8 cellular contexts compared by ENCODE assay signal in genomic region chr18:30889582-30890301, GRCh38.
A peak's percentile ranks its signal among the peaks of the same experiment; 100 is the strongest.
DNase-seq lines count a peak whose midpoint lies in the region; ATAC-seq and TF ChIP-seq lines count a peak whose summit lies in the region.

No MANE protein-coding gene starts in this region.

- DNase-seq in NCI-H1105 treated with DMSO at 0.1 percent for 48 hours (lab: John Stamatoyannopoulos, UW) = peak; percentile 51
- no peak for DNase-seq in NCI-H1105 (lab: John Stamatoyannopoulos, UW)
- peak; percentile 33 for DNase-seq in fibroblast of pulmonary artery (ENCODE audit: low read depth)
- peak; percentile 36 for DNase-seq in retina
- no peak for DNase-seq in stimulated activated naive B cell treated with anti-CD40 and anti-IgM and Interleukin-4, amounts not matched to agents 10 μg/mL and 1 μg/mL and 100 μg/mL, for 72 hours
- DNase-seq in NK-92 (lab: John Stamatoyannopoulos, UW; ENCODE audit: unreplicated experiment) = no peak
- no peak for DNase-seq in GM20000 (ENCODE audit: low spot score)

- no peak overlapping the region for H3K4me3 Mint-ChIP-seq in stimulated activated naive B cell treated with anti-CD40 and anti-IgM and Interleukin-4, amounts not matched to agents 10 μg/mL and 1 μg/mL and 100 μg/mL, for 72 hours

- H4K20me1 ChIP-seq in OCI-LY3 (ENCODE audit: insufficient read depth, low read length) = no peaks in the 10 kb centered on the region

- ATAC-seq in stimulated activated naive B cell treated with anti-CD40 and anti-IgM and Interleukin-4, amounts not matched to agents 10 μg/mL and 1 μg/mL and 100 μg/mL, for 72 hours (replicated peaks) = no peak

- no peaks in the 10 kb centered on the region for H3K9me3 Mint-ChIP-seq in stimulated activated naive B cell treated with anti-CD40 and anti-IgM and Interleukin-4, amounts not matched to agents 10 μg/mL and 1 μg/mL and 100 μg/mL, for 72 hours

- TF ChIP-seq CTCF in OCI-LY3 (IDR thresholded peaks at IDR 0.05; ENCODE audit: low read depth, low read length) (peak; percentile 74), fibroblast of pulmonary artery (IDR thresholded peaks at IDR 0.05; ENCODE audit: low read length, missing control alignments) (peak; percentile 26), GM20000 (IDR thresholded peaks at IDR 0.05; ENCODE audit: extremely low read depth, missing control alignments) (no peak)

- no peaks in the 10 kb centered on the region for H3K36me3 ChIP-seq in OCI-LY3 (replicated peaks; ENCODE audit: low read depth, low read length)

- H3K27me3 Mint-ChIP-seq in stimulated activated naive B cell treated with anti-CD40 and anti-IgM and Interleukin-4, amounts not matched to agents 10 μg/mL and 1 μg/mL and 100 μg/mL, for 72 hours = no peaks in the 10 kb centered on the region

- no peak overlapping the region for H3K27ac Mint-ChIP-seq in stimulated activated naive B cell treated with anti-CD40 and anti-IgM and Interleukin-4, amounts not matched to agents 10 μg/mL and 1 μg/mL and 100 μg/mL, for 72 hours

- H3K27me3 ChIP-seq in OCI-LY3 (ENCODE audit: low read depth, low read length) = peaks cover 6% of the 10 kb centered on the region; the same call in 1 of the 2 replicates

- no peaks in the 10 kb centered on the region for H3K36me3 Mint-ChIP-seq in stimulated activated naive B cell treated with anti-CD40 and anti-IgM and Interleukin-4, amounts not matched to agents 10 μg/mL and 1 μg/mL and 100 μg/mL, for 72 hours

- H3K27ac ChIP-seq in OCI-LY3 (ENCODE audit: low read length) = no peak overlapping the region

- no peak overlapping the region for H3K4me2 ChIP-seq in OCI-LY3 (ENCODE audit: low read length)

- H3K79me2 ChIP-seq in OCI-LY3 (ENCODE audit: low read length) = no peaks in the 10 kb centered on the region

- H3K4me3 ChIP-seq in OCI-LY3 (ENCODE audit: low read length) = no peak overlapping the region
- no peak overlapping the region for H3K4me3 ChIP-seq in fibroblast of pulmonary artery (replicated peaks; ENCODE audit: low read depth, low read length)

- no peaks in the 10 kb centered on the region for H3K9me3 ChIP-seq in OCI-LY3 (ENCODE audit: insufficient read depth, low read length)

- no peak overlapping the region for H3K9ac ChIP-seq in OCI-LY3 (ENCODE audit: low read length)

- peaks cover 3% of the 10 kb centered on the region; the same call in 1 of the 2 replicates for H3K4me1 ChIP-seq in OCI-LY3 (ENCODE audit: low read length)

- no peak overlapping the region for H2AFZ ChIP-seq in OCI-LY3 (ENCODE audit: low read depth, low read length)

- H3K4me1 Mint-ChIP-seq in stimulated activated naive B cell treated with anti-CD40 and anti-IgM and Interleukin-4, amounts not matched to agents 10 μg/mL and 1 μg/mL and 100 μg/mL, for 72 hours = no peaks in the 10 kb centered on the region

Comparison
In these comparisons a context has a peak if more than half of its experiments do, and no peak if none do; other contexts are left out.
1. DNase-seq: peak in NCI-H1105 treated with DMSO at 0.1 percent for 48 hours (single experiment), fibroblast of pulmonary artery (single experiment) and retina (single experiment); none in NCI-H1105 (single experiment), stimulated activated naive B cell treated with anti-CD40 and anti-IgM and Interleukin-4, amounts not matched to agents 10 μg/mL and 1 μg/mL and 100 μg/mL, for 72 hours (single experiment), NK-92 (single experiment) and GM20000 (single experiment).